Comparison of ENCODE assay signal across 20 cellular contexts in the genomic region with DNA sequence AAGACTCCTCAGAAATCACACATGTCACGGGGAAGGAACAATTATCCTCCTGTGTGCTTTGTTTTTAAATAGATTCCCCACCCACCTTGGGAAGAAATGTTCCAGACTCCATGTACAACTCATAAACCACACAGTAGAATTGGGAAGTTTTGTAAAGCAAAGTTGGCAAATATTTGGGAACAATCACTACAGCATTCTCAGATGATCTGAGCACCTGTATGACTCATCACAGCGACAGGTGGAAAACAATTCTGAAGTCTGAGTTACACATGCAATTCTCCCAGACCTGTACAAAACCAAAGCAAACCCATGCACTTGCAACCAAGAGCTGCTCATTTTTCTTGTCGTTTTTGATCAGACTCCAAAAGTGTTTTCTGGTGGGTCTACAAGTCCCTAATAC. TPM values are rescaled to one million over a fixed set of nuclear protein-coding genes. Genes with fewer than 3 reads are reported as not detected.
A peak's percentile ranks its signal among the peaks of the same experiment; 100 is the strongest.
DNase-seq lines count a peak whose midpoint lies in the region; ATAC-seq and TF ChIP-seq lines count a peak whose summit lies in the region.
"Had no signal": no experiment of that assay in that cellular context is flagged by ENCODE, and none has a peak within 500 bp of the region (broad histone marks: within the 10 kb centered on the region; RNA-seq: fewer than 3 reads in every experiment).

No MANE protein-coding gene starts in this region.

- H3K18ac ChIP-seq in mesenchymal stem cell (ENCODE audit: low read depth in 1 of 2, low read length in 2 of 2) = no peak overlapping the region

- no peaks in the 10 kb centered on the region for H3K27me3 Mint-ChIP-seq in glutamatergic neuron (ENCODE audit: unreplicated experiment)

- H2BK12ac ChIP-seq in mesenchymal stem cell (ENCODE audit: low read length in 2 of 2) = no peak overlapping the region

- no peak overlapping the region for H2BK5ac ChIP-seq in mesenchymal stem cell (ENCODE audit: low read depth, low read length, poor library complexity, severe bottlenecking)

- DNase-seq in NCI-H1417 (lab: John Stamatoyannopoulos, UW) = peak in 2 of 3 experiments; percentile 41 to 70
- no peak for DNase-seq in NCI-H1417 treated with DMSO at 0.1 percent for 48 hours (lab: John Stamatoyannopoulos, UW)
- DNase-seq in COLO668 (lab: John Stamatoyannopoulos, UW; ENCODE audit: unreplicated experiment) = peak; percentile 40
- DNase-seq in NCI-H2107 treated with DMSO at 0.1 percent for 48 hours (lab: John Stamatoyannopoulos, UW; ENCODE audit: unreplicated experiment) = peak; percentile 56
- no peak for DNase-seq in glutamatergic neuron
- DNase-seq in WERI-Rb-1 = no peak
- no peak for DNase-seq in mesenchymal stem cell
- DNase-seq: activated CD8-positive, alpha-beta T cell treated with anti-CD3 and anti-CD28 coated beads for 36 hours; activated gamma-delta T cell treated with Interleukin-2 at 50 U/mL for 16 hours; EL; right lobe of liver; stimulated activated CD4-positive, alpha-beta T cell treated with anti-CD3 and anti-CD28 coated beads, Interleukin-15, amount 100 ng/mL, for 24 hours; T1000; uterus had no signal

- H3K9ac ChIP-seq in mesenchymal stem cell (ENCODE audit: low read length) = no peak overlapping the region

- no peak overlapping the region for H2BK15ac ChIP-seq in mesenchymal stem cell (ENCODE audit: low read depth, poor library complexity, severe bottlenecking)

- H3K79me1 ChIP-seq in mesenchymal stem cell (replicated peaks; ENCODE audit: low read length, poor library complexity, severe bottlenecking) = no peaks in the 10 kb centered on the region

- TF ChIP-seq CTCF in glutamatergic neuron (IDR thresholded peaks at IDR 0.05; ENCODE audit: partially characterized antibody, unreplicated experiment) (no peak), WERI-Rb-1 (IDR thresholded peaks at IDR 0.05; ENCODE audit: low read depth, low read length) (no peak)

- peak overlapping the region in 1 of 2 experiments; percentile 82 for H3K23ac ChIP-seq in mesenchymal stem cell (ENCODE audit: low read length in 2 of 2)

- H3K4me3 ChIP-seq in WERI-Rb-1 (ENCODE audit: low read depth, low read length) = no peak overlapping the region
- no peak overlapping the region for H3K4me3 ChIP-seq in mesenchymal stem cell (ENCODE audit: insufficient read depth in 1 of 2, low read depth in 1 of 2, low read length in 2 of 2)
- H3K4me3 ChIP-seq: adrenal gland, right lobe of liver, uterus had no signal

- H3K36me3 ChIP-seq in WERI-Rb-1 (no peaks in the 10 kb centered on the region), mesenchymal stem cell (ENCODE audit: control insufficient read depth in 1 of 2, insufficient read depth in 2 of 2, low read depth in 1 of 2, low read length in 2 of 2) (no peaks in the 10 kb centered on the region)
- H3K36me3 ChIP-seq: adrenal gland, right lobe of liver, uterus had no signal

- H3K27ac ChIP-seq in WERI-Rb-1 (no peak overlapping the region), mesenchymal stem cell (ENCODE audit: low read length, poor library complexity, severe bottlenecking) (no peak overlapping the region)
- H3K27ac ChIP-seq: adrenal gland, right lobe of liver, uterus had no signal

- H3K4me2 ChIP-seq in mesenchymal stem cell (ENCODE audit: low read length, poor library complexity, severe bottlenecking) = no peak overlapping the region

- peaks cover 6% of the 10 kb centered on the region for H3K4me1 ChIP-seq in mesenchymal stem cell (ENCODE audit: control insufficient read depth, insufficient read depth, low read depth, low read length)
- H3K4me1 ChIP-seq: adrenal gland, right lobe of liver, uterus had no signal

- H4K8ac ChIP-seq in mesenchymal stem cell (ENCODE audit: low read length) = no peak overlapping the region

- H3K14ac ChIP-seq in mesenchymal stem cell (ENCODE audit: low read length in 2 of 2) = no peak overlapping the region

- 66% methylated on average over 3 of the region's 3 CpGs for WGBS in mesenchymal stem cell

- H3K36me3 Mint-ChIP-seq in glutamatergic neuron (ENCODE audit: unreplicated experiment) = no peaks in the 10 kb centered on the region

- no peak overlapping the region for H2BK120ac ChIP-seq in mesenchymal stem cell (ENCODE audit: low read depth, low read length)

- ATAC-seq in HG02610 (IDR thresholded peaks at IDR 0.05; ENCODE audit: unreplicated experiment) = no peak
- ATAC-seq: activated CD4-positive, CD25-positive, alpha-beta regulatory T cell treated with anti-CD3 and anti-CD28 coated beads, Interleukin-2, amount 50 U/mL, for 24 hours; activated CD8-positive, alpha-beta T cell treated with anti-CD3 and anti-CD28 coated beads for 36 hours; right lobe of liver had no signal

- H3K4me3 Mint-ChIP-seq in glutamatergic neuron (ENCODE audit: unreplicated experiment) = no peak overlapping the region
- H3K4me3 Mint-ChIP-seq: activated CD8-positive, alpha-beta T cell treated with anti-CD3 and anti-CD28 coated beads for 36 hours; dendritic cell treated with granulocyte-macrophage colony-stimulating factor and Interleukin-4, amounts not matched to agents 40 ng/mL and 50 ng/mL, for 4 days had no signal

- no peak overlapping the region for H4K91ac ChIP-seq in mesenchymal stem cell (ENCODE audit: low read length)

- peaks cover 7% of the 10 kb centered on the region for H3K4me1 Mint-ChIP-seq in glutamatergic neuron (ENCODE audit: low read depth, unreplicated experiment)

- no peaks in the 10 kb centered on the region for H3K27me3 ChIP-seq in WERI-Rb-1 (ENCODE audit: insufficient read depth, low read depth, severe bottlenecking)
- H3K27me3 ChIP-seq in mesenchymal stem cell (ENCODE audit: control insufficient read depth in 1 of 2, insufficient read depth in 1 of 2, low read length in 2 of 2) = peaks cover 24 to 45% of the 10 kb centered on the region in 2 experiments
- H3K27me3 ChIP-seq: adrenal gland, right lobe of liver, uterus had no signal

- H3K4ac ChIP-seq in mesenchymal stem cell (ENCODE audit: low read depth in 1 of 2, low read length in 2 of 2) = no peak overlapping the region

- no peak overlapping the region for H2AFZ ChIP-seq in mesenchymal stem cell (ENCODE audit: low read depth, low read length)

- H3K9me3 ChIP-seq in WERI-Rb-1 (ENCODE audit: severe bottlenecking) (no peaks in the 10 kb centered on the region), mesenchymal stem cell (ENCODE audit: control insufficient read depth, low read length) (no peaks in the 10 kb centered on the region)
- H3K9me3 ChIP-seq: adrenal gland, Caco-2, right lobe of liver, uterus had no signal

- peaks cover 3% of the 10 kb centered on the region for H3K9me3 Mint-ChIP-seq in glutamatergic neuron (ENCODE audit: unreplicated experiment)
- H3K9me3 Mint-ChIP-seq: activated CD8-positive, alpha-beta T cell treated with anti-CD3 and anti-CD28 coated beads for 36 hours; dendritic cell treated with granulocyte-macrophage colony-stimulating factor and Interleukin-4, amounts not matched to agents 40 ng/mL and 50 ng/mL, for 4 days had no signal

- no peak overlapping the region for H2AK5ac ChIP-seq in mesenchymal stem cell (ENCODE audit: low read length, severe bottlenecking)

- peak overlapping the region; percentile 39 for H3K27ac Mint-ChIP-seq in glutamatergic neuron (ENCODE audit: unreplicated experiment)
- H3K27ac Mint-ChIP-seq: activated CD8-positive, alpha-beta T cell treated with anti-CD3 and anti-CD28 coated beads for 36 hours; dendritic cell treated with granulocyte-macrophage colony-stimulating factor and Interleukin-4, amounts not matched to agents 40 ng/mL and 50 ng/mL, for 4 days had no signal

RNA-seq across cellular contexts. Expression of gene MYLK3, which starts 14.4 kb away (rescaled TPM):
- total RNA-seq in glutamatergic neuron (ENCODE audit: unreplicated experiment) = 0.49 TPM
- 0.08 TPM for polyA plus RNA-seq in mesenchymal stem cell (2013, experiment 1 of 2)
- polyA plus RNA-seq in mesenchymal stem cell (2013, experiment 2 of 2) = 0.08 TPM
- total RNA-seq: RPMI7951 had no signal

Comparison
In these comparisons a context has a peak if more than half of its experiments do, and no peak if none do; other contexts are left out.
1. DNase-seq: peak in NCI-H1417 (2 of 3), COLO668 (single experiment) and NCI-H2107 treated with DMSO at 0.1 percent for 48 hours (single experiment); none in NCI-H1417 treated with DMSO at 0.1 percent for 48 hours (single experiment), glutamatergic neuron (single experiment), WERI-Rb-1 (single experiment) and mesenchymal stem cell (single experiment).